In genomic region chr17:41549596-41550039, GRCh38 we compare ENCODE assay signal across 10 cellular contexts. TPM values are rescaled to one million over a fixed set of nuclear protein-coding genes. Genes with fewer than 3 reads are reported as not detected.
DNase-seq lines count a peak whose midpoint lies in the region; ATAC-seq, FAIRE-seq and TF ChIP-seq lines count a peak whose summit lies in the region.
"Had no signal": no experiment of that assay in that cellular context is flagged by ENCODE, and none has a peak within 500 bp of the region (broad histone marks: within the 10 kb centered on the region; RNA-seq: fewer than 3 reads in every experiment).

No MANE protein-coding gene starts in this region.

- H2BK12ac ChIP-seq in mesenchymal stem cell (ENCODE audit: low read length in 2 of 2) = no peak overlapping the region

- TF ChIP-seq CTCF in Loucy (conservative IDR thresholded peaks at IDR 0.05; ENCODE audit: low read length) (no peak), astrocyte (IDR thresholded peaks at IDR 0.05; ENCODE audit: insufficient read depth, low read depth, low read length) (no peak), testis (IDR thresholded peaks at IDR 0.05) (no peak)

- no peaks in the 10 kb centered on the region for H3K36me3 ChIP-seq in Loucy (ENCODE audit: insufficient read depth, low read length)
- H3K36me3 ChIP-seq in astrocyte (ENCODE audit: insufficient read depth, low read length) = no peaks in the 10 kb centered on the region
- H3K36me3 ChIP-seq in mesenchymal stem cell (ENCODE audit: control insufficient read depth in 1 of 2, insufficient read depth in 2 of 2, low read depth in 1 of 2, low read length in 2 of 2) = no peaks in the 10 kb centered on the region
- H3K36me3 ChIP-seq in testis (ENCODE audit: low read depth, missing control alignments) = no peaks in the 10 kb centered on the region

- no peak overlapping the region for H3K14ac ChIP-seq in mesenchymal stem cell (ENCODE audit: low read length in 2 of 2)

- intact Hi-C loops in testis (cut with DNase I; ENCODE audit: low total_unique reads) = loop anchor here (2.0 kb wide), 1 partner anchor 99 kb away; no protein-coding TSS in a partner anchor

- H4K20me1 ChIP-seq in Loucy (ENCODE audit: insufficient read depth, low read length, poor library complexity, severe bottlenecking) (no peaks in the 10 kb centered on the region), astrocyte (ENCODE audit: insufficient read depth, low read length) (no peaks in the 10 kb centered on the region)

- H3K4ac ChIP-seq in mesenchymal stem cell (ENCODE audit: low read depth in 1 of 2, low read length in 2 of 2) = no peak overlapping the region

- 6% methylated on average over 7 of the region's 8 CpGs for WGBS in mesenchymal stem cell
- 33 to 45% methylated on average over 8 of the region's 8 CpGs for WGBS in testis, 2 donors

- no peak overlapping the region for H3K18ac ChIP-seq in mesenchymal stem cell (ENCODE audit: low read depth in 1 of 2, low read length in 2 of 2)

- H3K9ac ChIP-seq in Loucy (ENCODE audit: low read depth, low read length, poor library complexity, severe bottlenecking) = no peak overlapping the region
- H3K9ac ChIP-seq in astrocyte (ENCODE audit: low read length) = peak overlapping the region; percentile 26
- peak overlapping the region; percentile 79 for H3K9ac ChIP-seq in mesenchymal stem cell (ENCODE audit: low read length)

- H3K4me1 ChIP-seq in Loucy (ENCODE audit: insufficient read depth, low read length, poor library complexity, severe bottlenecking) = no peaks in the 10 kb centered on the region
- peaks cover 35% of the 10 kb centered on the region for H3K4me1 ChIP-seq in astrocyte (ENCODE audit: insufficient read depth, low read length)
- peaks cover 35% of the 10 kb centered on the region for H3K4me1 ChIP-seq in mesenchymal stem cell (ENCODE audit: control insufficient read depth, insufficient read depth, low read depth, low read length)
- peaks cover 23% of the 10 kb centered on the region for H3K4me1 ChIP-seq in testis

- H2AFZ ChIP-seq in Loucy (ENCODE audit: low read length) = 0 out of 2 replicates have a peak overlapping the region, but pooled peaks have one; percentile 61
- no peak overlapping the region for H2AFZ ChIP-seq in astrocyte (ENCODE audit: low read depth, low read length)
- no peak overlapping the region for H2AFZ ChIP-seq in mesenchymal stem cell (ENCODE audit: low read depth, low read length)

- no peak for DNase-seq in astrocyte (ENCODE audit: low read depth)
- peak; percentile 89 for DNase-seq in mesenchymal stem cell
- DNase-seq in testis = peak; percentile 58
- DNase-seq in putamen (ENCODE audit: low spot score) = no peak
- DNase-seq in RCC 7860 (ENCODE audit: low spot score) = no peak

- peak overlapping the region; percentile 81 for H3K27ac Mint-ChIP-seq in astrocyte (ENCODE audit: unreplicated experiment)
- H3K27ac Mint-ChIP-seq: activated B cell treated with CpG ODN at 0.5 μM for 24 hours had no signal

- H3K27ac ChIP-seq in astrocyte (ENCODE audit: low read depth, low read length) = no peak overlapping the region
- peak overlapping the region; percentile 4 for H3K27ac ChIP-seq in mesenchymal stem cell (ENCODE audit: low read length, poor library complexity, severe bottlenecking)
- peak overlapping the region; percentile 10 to 39 for H3K27ac ChIP-seq in testis

- peaks cover 10% of the 10 kb centered on the region for H3K27me3 Mint-ChIP-seq in astrocyte (ENCODE audit: low read depth, unreplicated experiment)

- no peak overlapping the region for H4K91ac ChIP-seq in mesenchymal stem cell (ENCODE audit: low read length)

- H2AK5ac ChIP-seq in mesenchymal stem cell (ENCODE audit: low read length, severe bottlenecking) = peak overlapping the region; percentile 9

- no peaks in the 10 kb centered on the region for H3K9me2 ChIP-seq in Loucy (replicated peaks; ENCODE audit: low read depth, low read length)

- no peak for TF ChIP-seq POLR2A in testis (IDR thresholded peaks at IDR 0.05)

- H3K36me3 Mint-ChIP-seq in astrocyte (ENCODE audit: low read depth, unreplicated experiment) = no peaks in the 10 kb centered on the region

- no peak overlapping the region for H3K4me3 Mint-ChIP-seq in astrocyte (ENCODE audit: unreplicated experiment)

- peaks cover 21% of the 10 kb centered on the region for H3K4me1 Mint-ChIP-seq in astrocyte (ENCODE audit: low read depth, unreplicated experiment)

- no peak overlapping the region for H3K4me3 ChIP-seq in Loucy (ENCODE audit: low read length, poor library complexity, severe bottlenecking)
- no peak overlapping the region for H3K4me3 ChIP-seq in astrocyte (ENCODE audit: insufficient read depth, low read depth, low read length)
- H3K4me3 ChIP-seq in mesenchymal stem cell (ENCODE audit: insufficient read depth in 1 of 2, low read depth in 1 of 2, low read length in 2 of 2) = no peak overlapping the region
- peak overlapping the region in 1 of 2 donors; percentile 54 for H3K4me3 ChIP-seq in testis

- H3K79me1 ChIP-seq in mesenchymal stem cell (replicated peaks; ENCODE audit: low read length, poor library complexity, severe bottlenecking) = no peaks in the 10 kb centered on the region

- H3K79me2 ChIP-seq in Loucy (ENCODE audit: insufficient read depth, low read length) = no peaks in the 10 kb centered on the region
- H3K79me2 ChIP-seq in astrocyte (ENCODE audit: insufficient read depth, low read length) = no peaks in the 10 kb centered on the region

- FAIRE-seq in astrocyte (lab: Jason Lieb, UNC) (no peak), RCC 7860 (lab: Jason Lieb, UNC) (no peak)

- no peaks in the 10 kb centered on the region for H3K9me3 Mint-ChIP-seq in astrocyte (ENCODE audit: unreplicated experiment)

- no peak overlapping the region for H2BK5ac ChIP-seq in mesenchymal stem cell (ENCODE audit: low read depth, low read length, poor library complexity, severe bottlenecking)

- no peak overlapping the region for H3K4me2 ChIP-seq in Loucy (ENCODE audit: low read depth, low read length, poor library complexity, severe bottlenecking)
- no peak overlapping the region for H3K4me2 ChIP-seq in astrocyte (ENCODE audit: low read length)
- H3K4me2 ChIP-seq in mesenchymal stem cell (ENCODE audit: low read length, poor library complexity, severe bottlenecking) = no peak overlapping the region

- H3K23ac ChIP-seq in mesenchymal stem cell (ENCODE audit: low read length in 2 of 2) = no peak overlapping the region

- H3K9me3 ChIP-seq in Loucy (ENCODE audit: insufficient read depth, low read depth, low read length) (no peaks in the 10 kb centered on the region), astrocyte (ENCODE audit: insufficient read depth, low read depth, low read length) (no peaks in the 10 kb centered on the region), mesenchymal stem cell (ENCODE audit: control insufficient read depth, low read length) (peaks cover 9% of the 10 kb centered on the region), testis (no peaks in the 10 kb centered on the region)

- no peak for ATAC-seq in HG02571 (IDR thresholded peaks at IDR 0.05; ENCODE audit: unreplicated experiment)

- H2BK15ac ChIP-seq in mesenchymal stem cell (ENCODE audit: low read depth, poor library complexity, severe bottlenecking) = no peak overlapping the region

- H2BK120ac ChIP-seq in mesenchymal stem cell (ENCODE audit: low read depth, low read length) = peak overlapping the region; percentile 76

- H3K27me3 ChIP-seq in Loucy (ENCODE audit: insufficient read depth, low read length, poor library complexity, severe bottlenecking) (no peaks in the 10 kb centered on the region), astrocyte (ENCODE audit: insufficient read depth, low read length) (no peaks in the 10 kb centered on the region), mesenchymal stem cell (ENCODE audit: control insufficient read depth in 1 of 2, insufficient read depth in 1 of 2, low read length in 2 of 2) (no peaks in the 10 kb centered on the region), testis (no peaks in the 10 kb centered on the region)

- H4K8ac ChIP-seq in mesenchymal stem cell (ENCODE audit: low read length) = no peak overlapping the region

- no peaks in the 10 kb centered on the region for H3F3A ChIP-seq in Loucy (ENCODE audit: low read depth)

RNA-seq across cellular contexts. Expression of gene KRT19, which starts 21.5 kb away (rescaled TPM):
- 113 and 210 TPM in 2 replicates for total RNA-seq in astrocyte
- polyA plus RNA-seq in mesenchymal stem cell (2013, experiment 1 of 2) = 92.7 TPM
- 91.5 TPM for polyA plus RNA-seq in mesenchymal stem cell (2013, experiment 2 of 2)
- total RNA-seq in testis = 1 to 10 TPM; 3.9 to 5.5 TPM
- 49.5 TPM for polyA plus RNA-seq in testis (ENCODE audit: insufficient read depth, low read depth, low replicate concordance)
- total RNA-seq: activated B cell treated with CpG ODN at 0.5 μM for 24 hours; activated T-helper 2 cell treated with anti-CD3 and anti-CD28 coated beads, Interferon-gamma antibody, Interleukin-2, Interleukin-4, amounts not matched to agents 10 μg/mL and 5 μg/mL and 100 μg/mL, durations not matched to agents 14 hours and 24 hours and 36 hours had no signal

RNA-seq across cellular contexts. Expression of gene KRT9, which starts 22.2 kb away (rescaled TPM):
- total RNA-seq in astrocyte (0.09 TPM in 1 of 2 replicates, not detected in the other), testis (under 1 TPM in 1 of 2 donors, not detected in 1; 0.43 TPM)
- polyA plus RNA-seq in mesenchymal stem cell (2013, experiment 1 of 2) = not detected
- polyA plus RNA-seq in mesenchymal stem cell (2013, experiment 2 of 2) = not detected
- 0.29 TPM for polyA plus RNA-seq in testis (ENCODE audit: insufficient read depth, low read depth, low replicate concordance)
- total RNA-seq: activated B cell treated with CpG ODN at 0.5 μM for 24 hours; activated T-helper 2 cell treated with anti-CD3 and anti-CD28 coated beads, Interferon-gamma antibody, Interleukin-2, Interleukin-4, amounts not matched to agents 10 μg/mL and 5 μg/mL and 100 μg/mL, durations not matched to agents 14 hours and 24 hours and 36 hours had no signal

RNA-seq across cellular contexts. Expression of gene KRT15, which starts 30.9 kb away (rescaled TPM):
- 0.26 and 0.79 TPM in 2 replicates for total RNA-seq in astrocyte
- 0.46 TPM for polyA plus RNA-seq in mesenchymal stem cell (2013, experiment 1 of 2)
- 0.52 TPM for polyA plus RNA-seq in mesenchymal stem cell (2013, experiment 2 of 2)
- 10 to 100 TPM in 1 of 2 donors, 1 to 10 TPM in 1; 5.8 to 19.4 TPM for total RNA-seq in testis
- polyA plus RNA-seq in testis (ENCODE audit: insufficient read depth, low read depth, low replicate concordance) = 21.7 TPM
- total RNA-seq: activated B cell treated with CpG ODN at 0.5 μM for 24 hours; activated T-helper 2 cell treated with anti-CD3 and anti-CD28 coated beads, Interferon-gamma antibody, Interleukin-2, Interleukin-4, amounts not matched to agents 10 μg/mL and 5 μg/mL and 100 μg/mL, durations not matched to agents 14 hours and 24 hours and 36 hours; mononuclear cell had no signal

RNA-seq across cellular contexts. Expression of gene KRT14, which starts 37.1 kb away (rescaled TPM):
- total RNA-seq in astrocyte (1.0 and 2.2 TPM in 2 replicates), testis (under 1 TPM in 1 of 2 donors, not detected in 1; 0.24 TPM)
- polyA plus RNA-seq in mesenchymal stem cell (2013, experiment 1 of 2) = not detected
- polyA plus RNA-seq in mesenchymal stem cell (2013, experiment 2 of 2) = not detected
- 0.37 TPM for polyA plus RNA-seq in testis (ENCODE audit: insufficient read depth, low read depth, low replicate concordance)
- total RNA-seq: activated B cell treated with CpG ODN at 0.5 μM for 24 hours; activated T-helper 2 cell treated with anti-CD3 and anti-CD28 coated beads, Interferon-gamma antibody, Interleukin-2, Interleukin-4, amounts not matched to agents 10 μg/mL and 5 μg/mL and 100 μg/mL, durations not matched to agents 14 hours and 24 hours and 36 hours; mononuclear cell had no signal

RNA-seq across cellular contexts. Expression of gene KRT13, which starts 44.2 kb away (rescaled TPM):
- total RNA-seq in astrocyte = not detected in 2 replicates
- not detected for polyA plus RNA-seq in mesenchymal stem cell (2013, experiment 1 of 2)
- polyA plus RNA-seq in mesenchymal stem cell (2013, experiment 2 of 2) = not detected
- 1 to 10 TPM; 2.4 to 7.7 TPM for total RNA-seq in testis
- 21.4 TPM for polyA plus RNA-seq in testis (ENCODE audit: insufficient read depth, low read depth, low replicate concordance)
- total RNA-seq: activated B cell treated with CpG ODN at 0.5 μM for 24 hours; activated T-helper 2 cell treated with anti-CD3 and anti-CD28 coated beads, Interferon-gamma antibody, Interleukin-2, Interleukin-4, amounts not matched to agents 10 μg/mL and 5 μg/mL and 100 μg/mL, durations not matched to agents 14 hours and 24 hours and 36 hours had no signal

Comparison
In these comparisons a context has a peak if more than half of its experiments do, and no peak if none do; other contexts are left out.
1. DNase-seq: peak in mesenchymal stem cell (single experiment) and testis (single experiment); none in astrocyte (single experiment), putamen (single experiment) and RCC 7860 (single experiment).
2. RNA of gene KRT19, which starts 21.5 kb away (total RNA-seq): 113 to 210 TPM in astrocyte; 3.9 to 5.5 TPM in testis; every median in the first group is over 10 times any median in the second.